ENCODE assay signal across 33 cellular contexts in the genomic region with DNA sequence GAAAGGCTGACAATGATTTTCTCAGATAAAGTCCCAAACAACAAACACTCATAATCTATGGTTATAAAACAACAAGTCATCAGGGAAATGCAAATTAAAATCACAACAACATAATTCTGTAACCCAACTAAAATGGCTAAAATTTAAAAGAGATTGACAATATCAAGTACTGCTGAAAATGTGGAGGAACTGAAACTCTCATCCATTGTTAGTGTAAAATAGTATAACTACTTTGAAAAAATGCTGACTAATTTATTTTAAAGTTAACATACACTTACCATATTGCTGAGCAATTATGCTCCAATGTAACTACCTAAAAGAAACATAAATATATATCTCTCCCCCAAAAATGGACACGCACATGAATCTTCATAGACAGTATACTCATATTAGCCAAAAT.
"Had no signal": no experiment of that assay in that cellular context is flagged by ENCODE, and none has a peak within 500 bp of the region (broad histone marks: within the 10 kb centered on the region; RNA-seq: fewer than 3 reads in every experiment).

No MANE protein-coding gene starts in this region.

- DNase-seq: activated CD4-positive, alpha-beta memory T cell treated with anti-CD3 and anti-CD28 coated beads, Interleukin-2, amount 10 ng/mL, durations not matched to agents 7 days and 5 days; activated CD4-positive, alpha-beta T cell treated with anti-CD3 and anti-CD28 coated beads for 36 hours; activated CD4-positive, alpha-beta T cell treated with anti-CD3 and anti-CD28 coated beads, Interleukin-2, amount 10 ng/mL, durations not matched to agents 24 days and 14 days; activated CD4-positive, CD25-positive, alpha-beta regulatory T cell; activated CD4-positive, CD25-positive, alpha-beta regulatory T cell treated with anti-CD3 and anti-CD28 coated beads, Interleukin-2, amount 50 U/mL, for 72 hours; activated CD8-positive, alpha-beta memory T cell treated with anti-CD3 and anti-CD28 coated beads, Interleukin-2, amount 50 U/mL, for 48 hours; activated gamma-delta T cell; activated naive CD4-positive, alpha-beta T cell; activated naive CD4-positive, alpha-beta T cell treated with anti-CD3 and anti-CD28 coated beads, Interleukin-2, amount 10 ng/mL, durations not matched to agents 7 days and 5 days; activated naive CD8-positive, alpha-beta T cell treated with anti-CD3 and anti-CD28 coated beads, Interleukin-2, amount 10 ng/mL, durations not matched to agents 7 days and 5 days; activated T-cell treated with anti-CD3 and anti-CD28 coated beads for 4 hours; activated T-cell treated with anti-CD3 and anti-CD28 coated beads, Interleukin-2, amount 50 U/mL, for 24 hours; activated T-cell treated with anti-CD3 and anti-CD28 coated beads, Interleukin-2, amount 50 U/mL, for 72 hours; central memory CD4-positive, alpha-beta T cell; cerebellar nuclear complex; dorsolateral prefrontal cortex; effector memory CD4-positive, alpha-beta T cell; erythroblast; foreskin keratinocyte; gastrocnemius medialis; glutamatergic neuron; heart left ventricle; T-helper 17 cell; T1000 had no signal

- H3K9me3 ChIP-seq: ascending aorta, esophagus muscularis mucosa, gastrocnemius medialis had no signal

- H3K4me1 ChIP-seq: ascending aorta, breast epithelium, esophagus muscularis mucosa, foreskin keratinocyte, gastrocnemius medialis, heart left ventricle had no signal

- H3K4me3 ChIP-seq: ascending aorta, breast epithelium, cardiac muscle cell, coronary artery, dorsolateral prefrontal cortex, esophagus muscularis mucosa, gastrocnemius medialis, heart left ventricle had no signal

- H3K27me3 Mint-ChIP-seq: activated CD4-positive, alpha-beta memory T cell treated with anti-CD3 and anti-CD28 coated beads, Interleukin-2, amount 10 ng/mL, durations not matched to agents 7 days and 5 days; activated CD4-positive, alpha-beta T cell treated with anti-CD3 and anti-CD28 coated beads for 36 hours; activated CD4-positive, alpha-beta T cell treated with anti-CD3 and anti-CD28 coated beads, Interleukin-2, amount 10 ng/mL, durations not matched to agents 24 days and 14 days; activated naive CD4-positive, alpha-beta T cell treated with anti-CD3 and anti-CD28 coated beads, Interleukin-2, amount 10 ng/mL, durations not matched to agents 7 days and 5 days; activated naive CD8-positive, alpha-beta T cell treated with anti-CD3 and anti-CD28 coated beads, Interleukin-2, amount 10 ng/mL, durations not matched to agents 7 days and 5 days; activated T-cell treated with anti-CD3 and anti-CD28 coated beads, Interleukin-2, amount 50 U/mL, for 24 hours; brain; dendritic cell treated with granulocyte-macrophage colony-stimulating factor and Interleukin-4, amounts not matched to agents 40 ng/mL and 50 ng/mL, for 4 days; T-helper 17 cell had no signal

- H3K36me3 Mint-ChIP-seq: activated naive CD4-positive, alpha-beta T cell treated with anti-CD3 and anti-CD28 coated beads, Interleukin-2, amount 10 ng/mL, durations not matched to agents 7 days and 5 days; activated naive CD8-positive, alpha-beta T cell treated with anti-CD3 and anti-CD28 coated beads, Interleukin-2, amount 10 ng/mL, durations not matched to agents 7 days and 5 days; brain had no signal

- H3K4me1 Mint-ChIP-seq: activated CD4-positive, alpha-beta memory T cell treated with anti-CD3 and anti-CD28 coated beads, Interleukin-2, amount 10 ng/mL, durations not matched to agents 7 days and 5 days; activated CD4-positive, alpha-beta T cell treated with anti-CD3 and anti-CD28 coated beads for 36 hours; activated CD4-positive, alpha-beta T cell treated with anti-CD3 and anti-CD28 coated beads, Interleukin-2, amount 10 ng/mL, durations not matched to agents 24 days and 14 days; activated naive CD4-positive, alpha-beta T cell treated with anti-CD3 and anti-CD28 coated beads, Interleukin-2, amount 10 ng/mL, durations not matched to agents 7 days and 5 days; activated naive CD8-positive, alpha-beta T cell treated with anti-CD3 and anti-CD28 coated beads, Interleukin-2, amount 10 ng/mL, durations not matched to agents 7 days and 5 days; brain; T-helper 17 cell had no signal

- H3K27ac ChIP-seq: ascending aorta, breast epithelium, cardiac muscle cell, coronary artery, dorsolateral prefrontal cortex, esophagus muscularis mucosa, foreskin keratinocyte, gastrocnemius medialis, heart left ventricle had no signal

- H3K36me3 ChIP-seq: ascending aorta, breast epithelium, cardiac muscle cell, esophagus muscularis mucosa, gastrocnemius medialis, heart left ventricle had no signal

- ATAC-seq: activated CD4-positive, alpha-beta T cell treated with anti-CD3 and anti-CD28 coated beads for 36 hours; activated naive CD4-positive, alpha-beta T cell treated with anti-CD3 and anti-CD28 coated beads, Interleukin-2, amount 50 U/mL, for 72 hours; activated T-cell treated with anti-CD3 and anti-CD28 coated beads, Interleukin-2, amount 50 U/mL, for 72 hours; foreskin keratinocyte; gastrocnemius medialis; heart left ventricle; T-helper 17 cell had no signal

- H3K27me3 ChIP-seq: ascending aorta, breast epithelium, cardiac muscle cell, dorsolateral prefrontal cortex, esophagus muscularis mucosa, foreskin keratinocyte, gastrocnemius medialis, heart left ventricle had no signal

- H3K9me3 Mint-ChIP-seq: activated CD4-positive, alpha-beta T cell treated with anti-CD3 and anti-CD28 coated beads, Interleukin-2, amount 10 ng/mL, durations not matched to agents 24 days and 14 days; activated naive CD8-positive, alpha-beta T cell treated with anti-CD3 and anti-CD28 coated beads, Interleukin-2, amount 10 ng/mL, durations not matched to agents 7 days and 5 days; T-helper 2 cell treated with Interferon-gamma antibody and Interleukin-4, amounts not matched to agents 5 μg/mL and 100 μg/mL, for 36 hours had no signal

- H3K4me3 Mint-ChIP-seq: activated CD4-positive, alpha-beta memory T cell treated with anti-CD3 and anti-CD28 coated beads, Interleukin-2, amount 10 ng/mL, durations not matched to agents 7 days and 5 days; activated CD4-positive, alpha-beta T cell treated with anti-CD3 and anti-CD28 coated beads for 36 hours; activated CD4-positive, alpha-beta T cell treated with anti-CD3 and anti-CD28 coated beads, Interleukin-2, amount 10 ng/mL, durations not matched to agents 24 days and 14 days; activated naive CD4-positive, alpha-beta T cell treated with anti-CD3 and anti-CD28 coated beads, Interleukin-2, amount 10 ng/mL, durations not matched to agents 7 days and 5 days; activated naive CD8-positive, alpha-beta T cell treated with anti-CD3 and anti-CD28 coated beads, Interleukin-2, amount 10 ng/mL, durations not matched to agents 7 days and 5 days; activated T-cell treated with anti-CD3 and anti-CD28 coated beads, Interleukin-2, amount 50 U/mL, for 24 hours; activated T-cell treated with anti-CD3 and anti-CD28 coated beads, Interleukin-2, amount 50 U/mL, for 72 hours; brain; dendritic cell treated with granulocyte-macrophage colony-stimulating factor and Interleukin-4, amounts not matched to agents 40 ng/mL and 50 ng/mL, for 4 days; T-helper 17 cell; T-helper 2 cell treated with Interferon-gamma antibody and Interleukin-4, amounts not matched to agents 5 μg/mL and 100 μg/mL, for 36 hours had no signal

- H3K27ac Mint-ChIP-seq: activated CD4-positive, alpha-beta memory T cell treated with anti-CD3 and anti-CD28 coated beads, Interleukin-2, amount 10 ng/mL, durations not matched to agents 7 days and 5 days; activated CD4-positive, alpha-beta T cell treated with anti-CD3 and anti-CD28 coated beads for 36 hours; activated CD4-positive, alpha-beta T cell treated with anti-CD3 and anti-CD28 coated beads, Interleukin-2, amount 10 ng/mL, durations not matched to agents 24 days and 14 days; activated naive CD4-positive, alpha-beta T cell treated with anti-CD3 and anti-CD28 coated beads, Interleukin-2, amount 10 ng/mL, durations not matched to agents 7 days and 5 days; activated naive CD4-positive, alpha-beta T cell treated with anti-CD3 and anti-CD28 coated beads, Interleukin-2, amount 50 U/mL, for 72 hours; activated naive CD8-positive, alpha-beta T cell treated with anti-CD3 and anti-CD28 coated beads, Interleukin-2, amount 10 ng/mL, durations not matched to agents 7 days and 5 days; activated T-cell treated with anti-CD3 and anti-CD28 coated beads, Interleukin-2, amount 50 U/mL, for 24 hours; activated T-cell treated with anti-CD3 and anti-CD28 coated beads, Interleukin-2, amount 50 U/mL, for 72 hours; brain; dendritic cell treated with granulocyte-macrophage colony-stimulating factor and Interleukin-4, amounts not matched to agents 40 ng/mL and 50 ng/mL, for 4 days; T-helper 17 cell; T-helper 2 cell treated with Interferon-gamma antibody and Interleukin-4, amounts not matched to agents 5 μg/mL and 100 μg/mL, for 36 hours had no signal
